In genomic region chr4:20474119-20474518, GRCh38 we compare ENCODE assay signal across 14 cellular contexts.
A peak's percentile ranks its signal among the peaks of the same experiment; 100 is the strongest.
DNase-seq lines count a peak whose midpoint lies in the region; ATAC-seq and TF ChIP-seq lines count a peak whose summit lies in the region.
"Had no signal": no experiment of that assay in that cellular context is flagged by ENCODE, and none has a peak within 500 bp of the region (broad histone marks: within the 10 kb centered on the region; RNA-seq: fewer than 3 reads in every experiment).

No MANE protein-coding gene starts in this region.

- no peak for ATAC-seq in GM18907 (IDR thresholded peaks at IDR 0.05; ENCODE audit: unreplicated experiment)
- ATAC-seq: effector memory CD8-positive, alpha-beta T cell had no signal

- TF ChIP-seq CTCF in HFFc6 (IDR thresholded peaks at IDR 0.05) (no peak), epithelial cell of esophagus (IDR thresholded peaks at IDR 0.05; ENCODE audit: insufficient read depth, low read depth, low read length, missing control alignments) (no peak)

- no peak overlapping the region for H3K4me3 Mint-ChIP-seq in HFFc6
- H3K4me3 Mint-ChIP-seq in activated naive CD4-positive, alpha-beta T cell treated with anti-CD3 and anti-CD28 coated beads for 36 hours = no peak overlapping the region
- H3K4me3 Mint-ChIP-seq: activated T-helper 1 cell treated with anti-CD3 and anti-CD28 coated beads, Interleukin-12 subunit alpha, Interleukin-12 subunit beta, Interleukin-2, Interleukin-4 antibody, amounts not matched to agents 30 ng/mL and 10 ng/mL and 1 ng/mL, durations not matched to agents 14 hours and 24 hours and 36 hours; effector memory CD8-positive, alpha-beta T cell; memory B cell had no signal

- peaks cover 5% of the 10 kb centered on the region; the same call in 1 of the 2 replicates for H3K4me1 Mint-ChIP-seq in HFFc6 (ENCODE audit: low read depth)
- H3K4me1 Mint-ChIP-seq in activated naive CD4-positive, alpha-beta T cell treated with anti-CD3 and anti-CD28 coated beads for 36 hours (ENCODE audit: low read depth) = no peaks in the 10 kb centered on the region
- H3K4me1 Mint-ChIP-seq: memory B cell had no signal

- peaks cover 10% of the 10 kb centered on the region; the same call in 1 of the 2 replicates for H3K36me3 Mint-ChIP-seq in HFFc6 (ENCODE audit: low read depth)
- H3K36me3 Mint-ChIP-seq in activated naive CD4-positive, alpha-beta T cell treated with anti-CD3 and anti-CD28 coated beads for 36 hours (ENCODE audit: low read depth) = no peaks in the 10 kb centered on the region
- H3K36me3 Mint-ChIP-seq: memory B cell had no signal

- intact Hi-C loops in activated naive CD4-positive, alpha-beta T cell treated with anti-CD3 and anti-CD28 coated beads for 36 hours (cut with micrococcal nuclease) = no loop called here

- no peaks in the 10 kb centered on the region for H3K27me3 Mint-ChIP-seq in HFFc6 (ENCODE audit: insufficient read depth)
- no peaks in the 10 kb centered on the region for H3K27me3 Mint-ChIP-seq in activated naive CD4-positive, alpha-beta T cell treated with anti-CD3 and anti-CD28 coated beads for 36 hours (ENCODE audit: low read depth)
- H3K27me3 Mint-ChIP-seq: effector memory CD8-positive, alpha-beta T cell had no signal

- H3K9me3 Mint-ChIP-seq in HFFc6 = no peaks in the 10 kb centered on the region
- H3K9me3 Mint-ChIP-seq in activated naive CD4-positive, alpha-beta T cell treated with anti-CD3 and anti-CD28 coated beads for 36 hours = no peaks in the 10 kb centered on the region
- H3K9me3 Mint-ChIP-seq: activated T-helper 1 cell treated with anti-CD3 and anti-CD28 coated beads, Interleukin-12 subunit alpha, Interleukin-12 subunit beta, Interleukin-2, Interleukin-4 antibody, amounts not matched to agents 30 ng/mL and 10 ng/mL and 1 ng/mL, durations not matched to agents 14 hours and 24 hours and 36 hours had no signal

- no peak overlapping the region for H3K4me3 ChIP-seq in epithelial cell of esophagus (ENCODE audit: low read length)
- H3K4me3 ChIP-seq: spleen had no signal

- DNase-seq in HFFc6 (peak; percentile 18), RKO (ENCODE audit: low spot score) (peak; percentile 39), epithelial cell of esophagus (ENCODE audit: low read depth) (peak; percentile 51), renal cortical epithelial cell (ENCODE audit: low read depth) (peak; percentile 25), cerebellum (ENCODE audit: low spot score) (no peak)
- DNase-seq in activated naive CD4-positive, alpha-beta T cell treated with anti-CD3 and anti-CD28 coated beads for 36 hours = no peak
- DNase-seq: anterior cingulate cortex; COR-L47; effector memory CD8-positive, alpha-beta T cell; MV-4-11; spleen had no signal

- CTCF ChIA-PET in activated naive CD4-positive, alpha-beta T cell treated with anti-CD3 and anti-CD28 coated beads for 36 hours (lab: Charles Lee) = no interaction called here

- no peak overlapping the region for H3K27ac Mint-ChIP-seq in HFFc6
- H3K27ac Mint-ChIP-seq in activated naive CD4-positive, alpha-beta T cell treated with anti-CD3 and anti-CD28 coated beads for 36 hours = no peak overlapping the region
- H3K27ac Mint-ChIP-seq: activated T-helper 1 cell treated with anti-CD3 and anti-CD28 coated beads, Interleukin-12 subunit alpha, Interleukin-12 subunit beta, Interleukin-2, Interleukin-4 antibody, amounts not matched to agents 30 ng/mL and 10 ng/mL and 1 ng/mL, durations not matched to agents 14 hours and 24 hours and 36 hours; effector memory CD8-positive, alpha-beta T cell; memory B cell had no signal

Comparison
In these comparisons a context has a peak if more than half of its experiments do, and no peak if none do; other contexts are left out.
1. DNase-seq: peak in HFFc6 (single experiment), RKO (single experiment), epithelial cell of esophagus (single experiment) and renal cortical epithelial cell (single experiment); none in activated naive CD4-positive, alpha-beta T cell treated with anti-CD3 and anti-CD28 coated beads for 36 hours (single experiment) and cerebellum (single experiment).